ENCODE assay signal across 14 cellular contexts in genomic region chr1:65457868-65458267, GRCh38. TPM values are rescaled to one million over a fixed set of nuclear protein-coding genes. Genes with fewer than 3 reads are reported as not detected.
A peak's percentile ranks its signal among the peaks of the same experiment; 100 is the strongest.
DNase-seq lines count a peak whose midpoint lies in the region; ATAC-seq and TF ChIP-seq lines count a peak whose summit lies in the region.
"Had no signal": no experiment of that assay in that cellular context is flagged by ENCODE, and none has a peak within 500 bp of the region (broad histone marks: within the 10 kb centered on the region; RNA-seq: fewer than 3 reads in every experiment).

No MANE protein-coding gene starts in this region.

- ATAC-seq in activated CD8-positive, alpha-beta T cell treated with anti-CD3 and anti-CD28 coated beads, Interleukin-2, amount 10 ng/mL, durations not matched to agents 7 days and 5 days: peak; percentile 27
- ATAC-seq in activated CD8-positive, alpha-beta T cell treated with anti-CD3 and anti-CD28 coated beads for 36 hours: no peak
- no peak for ATAC-seq in CD8-positive, alpha-beta T cell
- peak; percentile 37; the same call in 1 of the 3 replicates for ATAC-seq in DND-41 (ENCODE audit: insufficient read depth, low read depth)
- peak; percentile 44 for ATAC-seq in activated T-helper 17 cell treated with anti-CD3 and anti-CD28 coated beads, Interleukin-2, amount 50 U/mL, for 72 hours (replicated peaks)

- no peak overlapping the region for H2AFZ ChIP-seq in DND-41 (ENCODE audit: low read depth, low read length)
- H2AFZ ChIP-seq: GM23248 had no signal

- H3K27me3 Mint-ChIP-seq in activated CD8-positive, alpha-beta T cell treated with anti-CD3 and anti-CD28 coated beads, Interleukin-2, amount 10 ng/mL, durations not matched to agents 7 days and 5 days (ENCODE audit: low read depth): no peaks in the 10 kb centered on the region
- no peaks in the 10 kb centered on the region for H3K27me3 Mint-ChIP-seq in activated CD8-positive, alpha-beta T cell treated with anti-CD3 and anti-CD28 coated beads for 36 hours
- no peaks in the 10 kb centered on the region for H3K27me3 Mint-ChIP-seq in CD8-positive, alpha-beta T cell (ENCODE audit: low read depth)
- H3K27me3 Mint-ChIP-seq in activated T-helper 17 cell treated with anti-CD3 and anti-CD28 coated beads, Interleukin-2, amount 50 U/mL, for 72 hours: no peaks in the 10 kb centered on the region
- H3K27me3 Mint-ChIP-seq: CD4-positive, alpha-beta memory T cell had no signal

- H3K4me2 ChIP-seq in DND-41 (ENCODE audit: insufficient read depth, low read length): no peak overlapping the region

- no peak overlapping the region for H3K4me3 Mint-ChIP-seq in activated CD8-positive, alpha-beta T cell treated with anti-CD3 and anti-CD28 coated beads, Interleukin-2, amount 10 ng/mL, durations not matched to agents 7 days and 5 days
- H3K4me3 Mint-ChIP-seq in activated CD8-positive, alpha-beta T cell treated with anti-CD3 and anti-CD28 coated beads for 36 hours: no peak overlapping the region
- no peak overlapping the region for H3K4me3 Mint-ChIP-seq in CD8-positive, alpha-beta T cell
- no peak overlapping the region for H3K4me3 Mint-ChIP-seq in activated T-helper 17 cell treated with anti-CD3 and anti-CD28 coated beads, Interleukin-2, amount 50 U/mL, for 72 hours
- H3K4me3 Mint-ChIP-seq: CD4-positive, alpha-beta memory T cell had no signal

- no peaks in the 10 kb centered on the region for H3K4me1 ChIP-seq in CD8-positive, alpha-beta T cell (ENCODE audit: insufficient read depth, low read length)
- no peaks in the 10 kb centered on the region for H3K4me1 ChIP-seq in DND-41 (ENCODE audit: insufficient read depth, low read length)
- H3K4me1 ChIP-seq: Caco-2 had no signal

- H4K20me1 ChIP-seq in DND-41 (ENCODE audit: insufficient read depth, low read length): no peaks in the 10 kb centered on the region

- H3K79me2 ChIP-seq in DND-41 (ENCODE audit: insufficient read depth, low read length): no peaks in the 10 kb centered on the region

- CTCF ChIA-PET in activated CD8-positive, alpha-beta T cell treated with anti-CD3 and anti-CD28 coated beads, Interleukin-2, amount 10 ng/mL, durations not matched to agents 7 days and 5 days (lab: Charles Lee): interaction anchor here (0.9 to 3.7 kb wide), 5 partner anchors 22 to 230 kb away, joined by 3 to 61 read pairs (median 19); no protein-coding TSS in a partner anchor
- CTCF ChIA-PET in activated CD8-positive, alpha-beta T cell treated with anti-CD3 and anti-CD28 coated beads for 36 hours (lab: Charles Lee): interaction anchor here (0.9 to 3.2 kb wide), 6 partner anchors 9 to 249 kb away, joined by 3 to 23 read pairs (median 5); no protein-coding TSS in a partner anchor
- CTCF ChIA-PET in CD8-positive, alpha-beta T cell (lab: Charles Lee): no interaction called here

- H3K4me3 ChIP-seq in CD8-positive, alpha-beta T cell (ENCODE audit: low read depth, low read length): no peak overlapping the region
- no peak overlapping the region for H3K4me3 ChIP-seq in DND-41 (ENCODE audit: low read depth in 1 of 2, low read length in 2 of 2)
- H3K4me3 ChIP-seq: GM23248 had no signal

- intact Hi-C loops in activated CD8-positive, alpha-beta T cell treated with anti-CD3 and anti-CD28 coated beads for 36 hours (cut with micrococcal nuclease): no loop called here
- intact Hi-C loops in CD8-positive, alpha-beta T cell (cut with DNase I, micrococcal nuclease): no loop called here

- no peak overlapping the region for H3K27ac ChIP-seq in CD8-positive, alpha-beta T cell (ENCODE audit: low read depth, low read length)
- H3K27ac ChIP-seq in DND-41 (ENCODE audit: low read length): no peak overlapping the region
- H3K27ac ChIP-seq: GM23248 had no signal

- no peak overlapping the region for H3K27ac Mint-ChIP-seq in activated CD8-positive, alpha-beta T cell treated with anti-CD3 and anti-CD28 coated beads, Interleukin-2, amount 10 ng/mL, durations not matched to agents 7 days and 5 days
- H3K27ac Mint-ChIP-seq in activated CD8-positive, alpha-beta T cell treated with anti-CD3 and anti-CD28 coated beads for 36 hours: no peak overlapping the region
- peak overlapping the region; percentile 20 for H3K27ac Mint-ChIP-seq in CD8-positive, alpha-beta T cell
- H3K27ac Mint-ChIP-seq in activated T-helper 17 cell treated with anti-CD3 and anti-CD28 coated beads, Interleukin-2, amount 50 U/mL, for 72 hours: peak overlapping the region; percentile 16

- peaks cover 6% of the 10 kb centered on the region for H3K36me3 Mint-ChIP-seq in activated CD8-positive, alpha-beta T cell treated with anti-CD3 and anti-CD28 coated beads, Interleukin-2, amount 10 ng/mL, durations not matched to agents 7 days and 5 days (ENCODE audit: low read depth)
- peaks cover 4% of the 10 kb centered on the region for H3K36me3 Mint-ChIP-seq in activated CD8-positive, alpha-beta T cell treated with anti-CD3 and anti-CD28 coated beads for 36 hours (ENCODE audit: low read depth)
- H3K36me3 Mint-ChIP-seq in CD8-positive, alpha-beta T cell: peaks cover 2% of the 10 kb centered on the region
- H3K36me3 Mint-ChIP-seq in activated T-helper 17 cell treated with anti-CD3 and anti-CD28 coated beads, Interleukin-2, amount 50 U/mL, for 72 hours (ENCODE audit: low read depth): no peaks in the 10 kb centered on the region

- no peak for TF ChIP-seq CTCF in activated CD8-positive, alpha-beta T cell treated with anti-CD3 and anti-CD28 coated beads for 36 hours (IDR thresholded peaks at IDR 0.05)
- no peak for TF ChIP-seq CTCF in CD8-positive, alpha-beta T cell (IDR thresholded peaks at IDR 0.05)
- no peak for TF ChIP-seq CTCF in DND-41 (IDR thresholded peaks at IDR 0.05; ENCODE audit: borderline replicate concordance, extremely low read depth, low read length, poor library complexity, severe bottlenecking)

- H3K4me1 Mint-ChIP-seq in activated CD8-positive, alpha-beta T cell treated with anti-CD3 and anti-CD28 coated beads, Interleukin-2, amount 10 ng/mL, durations not matched to agents 7 days and 5 days (ENCODE audit: low read depth): peaks cover 24% of the 10 kb centered on the region
- peaks cover 23% of the 10 kb centered on the region for H3K4me1 Mint-ChIP-seq in activated CD8-positive, alpha-beta T cell treated with anti-CD3 and anti-CD28 coated beads for 36 hours (ENCODE audit: low read depth)
- peaks cover 27% of the 10 kb centered on the region for H3K4me1 Mint-ChIP-seq in CD8-positive, alpha-beta T cell (ENCODE audit: low read depth)
- peaks cover 15% of the 10 kb centered on the region for H3K4me1 Mint-ChIP-seq in activated T-helper 17 cell treated with anti-CD3 and anti-CD28 coated beads, Interleukin-2, amount 50 U/mL, for 72 hours

- no peaks in the 10 kb centered on the region for H3K36me3 ChIP-seq in CD8-positive, alpha-beta T cell (ENCODE audit: insufficient read depth, low read length)
- H3K36me3 ChIP-seq in DND-41 (ENCODE audit: insufficient read depth, low read length): no peaks in the 10 kb centered on the region

- no peak for DNase-seq in activated CD8-positive, alpha-beta T cell treated with anti-CD3 and anti-CD28 coated beads, Interleukin-2, amount 10 ng/mL, durations not matched to agents 7 days and 5 days
- DNase-seq in activated CD8-positive, alpha-beta T cell treated with anti-CD3 and anti-CD28 coated beads for 36 hours: no peak
- DNase-seq in CD8-positive, alpha-beta T cell: no peak
- no peak for DNase-seq in DND-41
- no peak for DNase-seq in stimulated activated CD4-positive, alpha-beta T cell treated with anti-CD3 and anti-CD28 coated beads, Interleukin-12 subunit alpha, Interleukin-12 subunit beta, amount 100 ng/mL, for 4 hours
- DNase-seq in NCI-H1092 treated with DMSO at 0.1 percent for 48 hours (lab: John Stamatoyannopoulos, UW): no peak
- DNase-seq: C1 segment of cervical spinal cord; Caco-2; CD4-positive, alpha-beta memory T cell; DMS79 treated with DMSO at 0.1 percent for 48 hours; GM23248; H7; HCEC 1CT had no signal

- no peaks in the 10 kb centered on the region for H3K27me3 ChIP-seq in CD8-positive, alpha-beta T cell (ENCODE audit: insufficient read depth, low read length)
- H3K27me3 ChIP-seq in DND-41 (ENCODE audit: insufficient read depth, low read length, poor library complexity): no peaks in the 10 kb centered on the region

- H3K9ac ChIP-seq in DND-41 (ENCODE audit: low read depth, low read length): no peak overlapping the region
- H3K9ac ChIP-seq: GM23248 had no signal

- no peaks in the 10 kb centered on the region for H3K9me3 ChIP-seq in CD8-positive, alpha-beta T cell (ENCODE audit: low read length)
- H3K9me3 ChIP-seq in DND-41 (ENCODE audit: insufficient read depth, low read length, severe bottlenecking): no peaks in the 10 kb centered on the region
- H3K9me3 ChIP-seq: Caco-2 had no signal

- H3K9me3 Mint-ChIP-seq in activated CD8-positive, alpha-beta T cell treated with anti-CD3 and anti-CD28 coated beads, Interleukin-2, amount 10 ng/mL, durations not matched to agents 7 days and 5 days (ENCODE audit: insufficient read depth): peaks cover 6% of the 10 kb centered on the region
- H3K9me3 Mint-ChIP-seq in activated CD8-positive, alpha-beta T cell treated with anti-CD3 and anti-CD28 coated beads for 36 hours: peaks cover 6% of the 10 kb centered on the region
- peaks cover 6% of the 10 kb centered on the region for H3K9me3 Mint-ChIP-seq in CD8-positive, alpha-beta T cell
- H3K9me3 Mint-ChIP-seq in activated T-helper 17 cell treated with anti-CD3 and anti-CD28 coated beads, Interleukin-2, amount 50 U/mL, for 72 hours: peaks cover 14% of the 10 kb centered on the region

- POLR2A ChIA-PET in activated CD8-positive, alpha-beta T cell treated with anti-CD3 and anti-CD28 coated beads, Interleukin-2, amount 10 ng/mL, durations not matched to agents 7 days and 5 days (lab: Charles Lee): no interaction called here
- POLR2A ChIA-PET in activated CD8-positive, alpha-beta T cell treated with anti-CD3 and anti-CD28 coated beads for 36 hours (lab: Charles Lee): no interaction called here
- POLR2A ChIA-PET in CD8-positive, alpha-beta T cell (lab: Charles Lee): no interaction called here

RNA-seq across cellular contexts. Expression of gene LEPR, which starts 37.4 kb away (rescaled TPM):
- 1 to 10 TPM; 1.3 TPM for total RNA-seq in activated CD8-positive, alpha-beta T cell treated with anti-CD3 and anti-CD28 coated beads, Interleukin-2, amount 10 ng/mL, durations not matched to agents 7 days and 5 days
- 1 to 10 TPM; 3.0 TPM for total RNA-seq in activated CD8-positive, alpha-beta T cell treated with anti-CD3 and anti-CD28 coated beads for 36 hours
- under 1 TPM; 0.49 to 0.58 TPM for total RNA-seq in CD8-positive, alpha-beta T cell
- total RNA-seq in activated T-helper 17 cell treated with anti-CD3 and anti-CD28 coated beads, Interleukin-2, amount 50 U/mL, for 72 hours: 1 to 10 TPM; 4.6 to 9.2 TPM

RNA-seq across cellular contexts. Expression of gene LEPROT, which starts 37.4 kb away (rescaled TPM):
- 10 to 100 TPM; 12.3 to 13.2 TPM for total RNA-seq in activated CD8-positive, alpha-beta T cell treated with anti-CD3 and anti-CD28 coated beads, Interleukin-2, amount 10 ng/mL, durations not matched to agents 7 days and 5 days
- 10 to 100 TPM; 11.3 to 12.6 TPM for total RNA-seq in activated CD8-positive, alpha-beta T cell treated with anti-CD3 and anti-CD28 coated beads for 36 hours
- 10 to 100 TPM; 10.3 to 16.5 TPM for total RNA-seq in CD8-positive, alpha-beta T cell
- 10 to 100 TPM; 29.6 to 33.4 TPM for total RNA-seq in activated T-helper 17 cell treated with anti-CD3 and anti-CD28 coated beads, Interleukin-2, amount 50 U/mL, for 72 hours

Comparison
In these comparisons a context has a peak if more than half of its experiments do, and no peak if none do; other contexts are left out.
1. ATAC-seq: peak in activated CD8-positive, alpha-beta T cell treated with anti-CD3 and anti-CD28 coated beads, Interleukin-2, amount 10 ng/mL, durations not matched to agents 7 days and 5 days (single experiment), DND-41 (single experiment) and activated T-helper 17 cell treated with anti-CD3 and anti-CD28 coated beads, Interleukin-2, amount 50 U/mL, for 72 hours (single experiment); none in activated CD8-positive, alpha-beta T cell treated with anti-CD3 and anti-CD28 coated beads for 36 hours (single experiment) and CD8-positive, alpha-beta T cell (single experiment).
2. H3K27ac Mint-ChIP-seq: peak in CD8-positive, alpha-beta T cell (single experiment) and activated T-helper 17 cell treated with anti-CD3 and anti-CD28 coated beads, Interleukin-2, amount 50 U/mL, for 72 hours (single experiment); none in activated CD8-positive, alpha-beta T cell treated with anti-CD3 and anti-CD28 coated beads, Interleukin-2, amount 10 ng/mL, durations not matched to agents 7 days and 5 days (single experiment) and activated CD8-positive, alpha-beta T cell treated with anti-CD3 and anti-CD28 coated beads for 36 hours (single experiment).